Comparison of ENCODE assay signal across 1 cellular context in genomic region chr2:46299365-46300263, GRCh38.
TF ChIP-seq lines count a peak whose summit lies in the region.

No MANE protein-coding gene starts in this region.

TF ChIP-seq in K562, 482 proteins besides CTCF, POLR2A, EP300 and RAD21 (continued from another document):
- TF ChIP-seq ZNF175 (CRISPR knock-in tag; IDR thresholded peaks at IDR 0.05; ENCODE audit: low read depth) (no peak), HOMEZ (CRISPR knock-in tag; IDR thresholded peaks at IDR 0.05) (no peak), USF1 (CRISPR knock-in tag; IDR thresholded peaks at IDR 0.05) (peak; percentile 33; the same call in 1 of the 2 replicates), PBX2 (CRISPR knock-in tag; IDR thresholded peaks at IDR 0.05; ENCODE audit: low read depth) (no peak), PBX2 (tag; conservative IDR thresholded peaks at IDR 0.05; ENCODE audit: low read depth) (peak; percentile 92), E2F3 (CRISPR knock-in tag; IDR thresholded peaks at IDR 0.05) (no peak), SIN3A (IDR thresholded peaks at IDR 0.05; ENCODE audit: borderline replicate concordance in 2 of 2, control insufficient read depth in 1 of 2, low read depth in 2 of 2, low read length in 2 of 2) (no peak), ZNF707 (CRISPR knock-in tag; conservative IDR thresholded peaks at IDR 0.05) (no peak), ZC3H11A (IDR thresholded peaks at IDR 0.05; ENCODE audit: low read depth, low read length) (no peak), BRF1 (IDR thresholded peaks at IDR 0.05; ENCODE audit: borderline replicate concordance, extremely low read depth, insufficient read length) (no peak), NKRF (IDR thresholded peaks at IDR 0.05; ENCODE audit: borderline replicate concordance) (no peak), SP1 (CRISPR knock-in tag; IDR thresholded peaks at IDR 0.05) (peak; percentile 11; the same call in 1 of the 2 replicates), ZNF76 (CRISPR knock-in tag; IDR thresholded peaks at IDR 0.05; ENCODE audit: borderline replicate concordance) (no peak), GTF2A2 (tag; IDR thresholded peaks at IDR 0.05) (no peak), PRPF4 (IDR thresholded peaks at IDR 0.05; ENCODE audit: insufficient read depth, low read depth, low read length, poor library complexity, severe bottlenecking) (no peak), EWSR1 (IDR thresholded peaks at IDR 0.05; ENCODE audit: borderline replicate concordance, low read depth, partially characterized antibody) (no peak), CCNT2 (IDR thresholded peaks at IDR 0.05; ENCODE audit: borderline replicate concordance, extremely low read depth, insufficient read length, low read depth, low read length) (no peak), HNRNPK (IDR thresholded peaks at IDR 0.05; ENCODE audit: low read depth, low read length, poor library complexity, severe bottlenecking) (no peak), NFIC (IDR thresholded peaks at IDR 0.05) (0 out of 2 replicates have a peak, but pooled peaks have one; percentile 11), ZNF592 (IDR thresholded peaks at IDR 0.05) (no peak), SNRNP70 (optimal IDR thresholded peaks at IDR 0.05; ENCODE audit: low read depth, low read length) (no peak), BMI1 (IDR thresholded peaks at IDR 0.05; ENCODE audit: low read length) (0 out of 2 replicates have a peak, but pooled peaks have one; percentile 16), GTF2E2 (tag; IDR thresholded peaks at IDR 0.05) (0 out of 2 replicates have a peak, but pooled peaks have one; percentile 12), ZC3H4 (CRISPR knock-in tag; IDR thresholded peaks at IDR 0.05; ENCODE audit: borderline replicate concordance) (no peak), TRIM24 (IDR thresholded peaks at IDR 0.05) (peak; percentile 52 to 60; a peak in 2 of 4 replicates), ARID3B (CRISPR knock-in tag; IDR thresholded peaks at IDR 0.05; ENCODE audit: borderline replicate concordance) (no peak), HMBOX1 (IDR thresholded peaks at IDR 0.05) (peak; percentile 63), JUND (IDR thresholded peaks at IDR 0.05; ENCODE audit: borderline replicate concordance, low read depth, low read length) (peak; percentile 48), JUND (tag; IDR thresholded peaks at IDR 0.05; ENCODE audit: borderline replicate concordance, low read depth, low read length) (peak; percentile 54; the same call in 1 of the 3 replicates)
TF ChIP-seq in K562: peak in this region for 65.
